Comparison of ENCODE assay signal across 21 cellular contexts in the genomic region with DNA sequence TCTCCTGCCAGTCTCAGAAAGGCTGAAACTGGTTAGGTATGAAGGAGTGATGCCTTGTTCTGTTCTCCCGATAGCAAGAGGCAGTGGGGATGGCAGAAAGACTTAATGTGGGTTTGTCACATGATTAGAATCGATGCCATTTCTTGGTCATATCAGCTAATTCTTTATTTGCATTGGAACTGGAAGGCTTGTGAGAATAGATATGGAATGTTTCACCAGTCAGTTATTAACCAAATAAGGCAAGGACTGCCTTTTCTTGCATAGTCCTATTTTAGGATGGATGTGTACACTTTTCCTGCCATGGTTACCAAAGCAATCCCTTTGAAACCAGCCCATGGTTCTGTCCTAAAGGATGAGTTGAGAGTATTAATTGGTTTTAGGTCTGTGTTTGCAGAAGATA. TPM values are rescaled to one million over a fixed set of nuclear protein-coding genes. Genes with fewer than 3 reads are reported as not detected.
DNase-seq lines count a peak whose midpoint lies in the region; ATAC-seq and TF ChIP-seq lines count a peak whose summit lies in the region.
"Had no signal": no experiment of that assay in that cellular context is flagged by ENCODE, and none has a peak within 500 bp of the region (broad histone marks: within the 10 kb centered on the region; RNA-seq: fewer than 3 reads in every experiment).

No MANE protein-coding gene starts in this region.

- H3K4me2 ChIP-seq in mesenchymal stem cell (ENCODE audit: low read length, poor library complexity, severe bottlenecking) = no peak overlapping the region

- DNase-seq in NCI-H146 (lab: John Stamatoyannopoulos, UW) (peak; percentile 60), coronary artery (ENCODE audit: low spot score) (no peak), mesenchymal stem cell (peak; percentile 49), stromal cell of bone marrow (ENCODE audit: low read depth) (peak; percentile 47), LoVo (ENCODE audit: low spot score) (no peak)
- DNase-seq in naive thymus-derived CD4-positive, alpha-beta T cell = no peak
- no peak for DNase-seq in activated CD4-positive, alpha-beta T cell treated with anti-CD3 and anti-CD28 coated beads, Interleukin-2, amount 50 U/mL, for 48 hours
- DNase-seq: activated naive CD4-positive, alpha-beta T cell treated with anti-CD3 and anti-CD28 coated beads for 36 hours; activated T-cell treated with anti-CD3 and anti-CD28 coated beads, Interleukin-2, amount 50 U/mL, for 48 hours; amniotic stem cell; cerebellar nuclear complex; islet precursor cell; Kasumi-1; naive thymus-derived CD8-positive, alpha-beta T cell; NCI-H1092 treated with DMSO at 0.1 percent for 48 hours; NCI-H2081; NCI-H345; ovary; stimulated activated CD4-positive, alpha-beta T cell treated with anti-CD3 and anti-CD28 coated beads, Interleukin-1b, Interleukin-23, amount 100 ng/mL, for 48 hours had no signal

- H2BK12ac ChIP-seq in mesenchymal stem cell (ENCODE audit: low read length in 2 of 2) = peak overlapping the region in 1 of 2 experiments; percentile 86

- ATAC-seq in naive thymus-derived CD4-positive, alpha-beta T cell = no peak
- ATAC-seq: HCT116; naive thymus-derived CD8-positive, alpha-beta T cell; stimulated activated memory B cell treated with anti-CD40 and anti-IgM and Interleukin-4, amounts not matched to agents 10 μg/mL and 1 μg/mL and 100 μg/mL, for 72 hours had no signal

- H2AK5ac ChIP-seq in mesenchymal stem cell (ENCODE audit: low read length, severe bottlenecking) = peak overlapping the region; percentile 89

- no peak overlapping the region for H3K23ac ChIP-seq in mesenchymal stem cell (ENCODE audit: low read length in 2 of 2)

- H2BK120ac ChIP-seq in mesenchymal stem cell (ENCODE audit: low read depth, low read length) = peak overlapping the region; percentile 19

- H3K27me3 ChIP-seq in mesenchymal stem cell (ENCODE audit: control insufficient read depth in 1 of 2, insufficient read depth in 1 of 2, low read length in 2 of 2) = no peaks in the 10 kb centered on the region
- H3K27me3 ChIP-seq in naive thymus-derived CD4-positive, alpha-beta T cell (ENCODE audit: control insufficient read depth in 2 of 2, insufficient read depth in 2 of 2, low read length in 2 of 2) = no peaks in the 10 kb centered on the region
- H3K27me3 ChIP-seq: ovary had no signal

- peak overlapping the region in 1 of 2 experiments; percentile 86 for H3K14ac ChIP-seq in mesenchymal stem cell (ENCODE audit: low read length in 2 of 2)

- H3K27me3 Mint-ChIP-seq in naive thymus-derived CD4-positive, alpha-beta T cell = no peaks in the 10 kb centered on the region
- H3K27me3 Mint-ChIP-seq: naive thymus-derived CD8-positive, alpha-beta T cell; stimulated activated memory B cell treated with anti-CD40 and anti-IgM and Interleukin-4, amounts not matched to agents 10 μg/mL and 1 μg/mL and 100 μg/mL, for 72 hours had no signal

- peaks cover 0 to 1% (median 0%) of the 10 kb centered on the region in 11 donors for H3K9me3 Mint-ChIP-seq in naive thymus-derived CD4-positive, alpha-beta T cell
- H3K9me3 Mint-ChIP-seq: activated naive CD4-positive, alpha-beta T cell treated with anti-CD3 and anti-CD28 coated beads for 36 hours; naive thymus-derived CD8-positive, alpha-beta T cell; stimulated activated memory B cell treated with anti-CD40 and anti-IgM and Interleukin-4, amounts not matched to agents 10 μg/mL and 1 μg/mL and 100 μg/mL, for 72 hours had no signal

- H3K9me3 ChIP-seq in mesenchymal stem cell (ENCODE audit: control insufficient read depth, low read length) = no peaks in the 10 kb centered on the region
- no peaks in the 10 kb centered on the region for H3K9me3 ChIP-seq in naive thymus-derived CD4-positive, alpha-beta T cell (ENCODE audit: control insufficient read depth in 2 of 3, low read length in 3 of 3)
- H3K9me3 ChIP-seq: ovary had no signal

- H3K27ac ChIP-seq in coronary artery (peak overlapping the region; percentile 80 to 86), mesenchymal stem cell (ENCODE audit: low read length, poor library complexity, severe bottlenecking) (no peak overlapping the region)
- no peak overlapping the region for H3K27ac ChIP-seq in naive thymus-derived CD4-positive, alpha-beta T cell (ENCODE audit: low read depth, low read length)
- H3K27ac ChIP-seq: ovary had no signal

- intact Hi-C loops in naive thymus-derived CD4-positive, alpha-beta T cell (cut with micrococcal nuclease) = no loop called here

- POLR2A ChIA-PET in naive thymus-derived CD4-positive, alpha-beta T cell (lab: Charles Lee) = no interaction called here

- H2AFZ ChIP-seq in mesenchymal stem cell (ENCODE audit: low read depth, low read length) = no peak overlapping the region

- peaks cover 4 to 25% (median 8%) of the 10 kb centered on the region in 5 donors for H3K36me3 Mint-ChIP-seq in naive thymus-derived CD4-positive, alpha-beta T cell

- H3K4me3 ChIP-seq in coronary artery = no peak overlapping the region
- no peak overlapping the region for H3K4me3 ChIP-seq in mesenchymal stem cell (ENCODE audit: insufficient read depth in 1 of 2, low read depth in 1 of 2, low read length in 2 of 2)
- no peak overlapping the region for H3K4me3 ChIP-seq in naive thymus-derived CD4-positive, alpha-beta T cell (ENCODE audit: low read length)
- H3K4me3 ChIP-seq: ovary had no signal

- no peaks in the 10 kb centered on the region for H3K36me3 ChIP-seq in mesenchymal stem cell (ENCODE audit: control insufficient read depth in 1 of 2, insufficient read depth in 2 of 2, low read depth in 1 of 2, low read length in 2 of 2)
- H3K36me3 ChIP-seq in naive thymus-derived CD4-positive, alpha-beta T cell (ENCODE audit: control insufficient read depth in 2 of 3, insufficient read depth in 3 of 3, low read length in 3 of 3) = no peaks in the 10 kb centered on the region
- H3K36me3 ChIP-seq: ovary had no signal

- peaks cover 1% of the 10 kb centered on the region for H3K4me1 ChIP-seq in mesenchymal stem cell (ENCODE audit: control insufficient read depth, insufficient read depth, low read depth, low read length)
- H3K4me1 ChIP-seq in naive thymus-derived CD4-positive, alpha-beta T cell (ENCODE audit: control insufficient read depth in 2 of 2, insufficient read depth in 2 of 2, low read length in 2 of 2) = peaks cover 0 to 5% of the 10 kb centered on the region in 2 donors

- no peak overlapping the region for H2BK15ac ChIP-seq in mesenchymal stem cell (ENCODE audit: low read depth, poor library complexity, severe bottlenecking)

- H3K9ac ChIP-seq in mesenchymal stem cell (ENCODE audit: low read length) = no peak overlapping the region

- no peak overlapping the region for H3K4me3 Mint-ChIP-seq in naive thymus-derived CD4-positive, alpha-beta T cell
- H3K4me3 Mint-ChIP-seq: activated naive CD4-positive, alpha-beta T cell treated with anti-CD3 and anti-CD28 coated beads for 36 hours; naive thymus-derived CD8-positive, alpha-beta T cell; stimulated activated memory B cell treated with anti-CD40 and anti-IgM and Interleukin-4, amounts not matched to agents 10 μg/mL and 1 μg/mL and 100 μg/mL, for 72 hours had no signal

- no peak overlapping the region for H3K27ac Mint-ChIP-seq in naive thymus-derived CD4-positive, alpha-beta T cell
- H3K27ac Mint-ChIP-seq: activated naive CD4-positive, alpha-beta T cell treated with anti-CD3 and anti-CD28 coated beads for 36 hours; naive thymus-derived CD8-positive, alpha-beta T cell; stimulated activated memory B cell treated with anti-CD40 and anti-IgM and Interleukin-4, amounts not matched to agents 10 μg/mL and 1 μg/mL and 100 μg/mL, for 72 hours had no signal

- H3K4ac ChIP-seq in mesenchymal stem cell (ENCODE audit: low read depth in 1 of 2, low read length in 2 of 2) = peak overlapping the region in 1 of 2 experiments; percentile 49

- H3K18ac ChIP-seq in mesenchymal stem cell (ENCODE audit: low read depth in 1 of 2, low read length in 2 of 2) = peak overlapping the region in 1 of 2 experiments; percentile 48

- peaks cover 7 to 37% (median 12%) of the 10 kb centered on the region in 7 donors for H3K4me1 Mint-ChIP-seq in naive thymus-derived CD4-positive, alpha-beta T cell

- no peak overlapping the region for H4K8ac ChIP-seq in mesenchymal stem cell (ENCODE audit: low read length)

- WGBS in mesenchymal stem cell = 98% methylated on average over 2 of the region's 2 CpGs

- CTCF ChIA-PET in naive thymus-derived CD4-positive, alpha-beta T cell (lab: Charles Lee) = interaction anchor here (1.0 kb wide), 1 partner anchor 12 kb away, joined by 4 read pairs; no protein-coding TSS in a partner anchor

- no peak overlapping the region for H4K91ac ChIP-seq in mesenchymal stem cell (ENCODE audit: low read length)

- peak overlapping the region; percentile 57 for H2BK5ac ChIP-seq in mesenchymal stem cell (ENCODE audit: low read depth, low read length, poor library complexity, severe bottlenecking)

- peaks cover 1% of the 10 kb centered on the region for H3K79me1 ChIP-seq in mesenchymal stem cell (replicated peaks; ENCODE audit: low read length, poor library complexity, severe bottlenecking)

- TF ChIP-seq CTCF in coronary artery (IDR thresholded peaks at IDR 0.05) = no peak

RNA-seq across cellular contexts. Expression of a gene that starts 33.7 kb away (rescaled TPM):
- 200 TPM for polyA plus RNA-seq in mesenchymal stem cell (2013, experiment 1 of 2)
- polyA plus RNA-seq in mesenchymal stem cell (2013, experiment 2 of 2) = 198 TPM
- 1 to 10 TPM in 1 of 5 experiments, under 1 TPM in 3, not detected in 1; 0.13 to 6.7 (median 0.30) TPM for total RNA-seq in naive thymus-derived CD4-positive, alpha-beta T cell
- under 1 TPM in 1 of 2 donors, not detected in 1; 0.39 TPM for polyA plus RNA-seq in naive thymus-derived CD4-positive, alpha-beta T cell

Comparison
In these comparisons a context has a peak if more than half of its experiments do, and no peak if none do; other contexts are left out.
1. DNase-seq: peak in NCI-H146 (single experiment), mesenchymal stem cell (single experiment) and stromal cell of bone marrow (single experiment); none in coronary artery (single experiment), naive thymus-derived CD4-positive, alpha-beta T cell (0 of 9), activated CD4-positive, alpha-beta T cell treated with anti-CD3 and anti-CD28 coated beads, Interleukin-2, amount 50 U/mL, for 48 hours (0 of 2) and LoVo (single experiment).
2. H3K27ac ChIP-seq: peak in coronary artery (2 of 2); none in mesenchymal stem cell (single experiment) and naive thymus-derived CD4-positive, alpha-beta T cell (single experiment).